Comparison of ENCODE assay signal across 10 cellular contexts in genomic region chr19:18939922-18940775, GRCh38. TPM values are rescaled to one million over a fixed set of nuclear protein-coding genes. Genes with fewer than 3 reads are reported as not detected.
DNase-seq lines count a peak whose midpoint lies in the region; ATAC-seq and TF ChIP-seq lines count a peak whose summit lies in the region.
"Had no signal": no experiment of that assay in that cellular context is flagged by ENCODE, and none has a peak within 500 bp of the region (broad histone marks: within the 10 kb centered on the region; RNA-seq: fewer than 3 reads in every experiment).

No MANE protein-coding gene starts in this region.

- TF ChIP-seq CTCF in Calu3 (IDR thresholded peaks at IDR 0.05; ENCODE audit: unreplicated experiment) = no peak
- TF ChIP-seq CTCF in NB4 (IDR thresholded peaks at IDR 0.05; ENCODE audit: low read depth, low read length) = no peak

- H3K36me3 Mint-ChIP-seq in Calu3 (ENCODE audit: insufficient read depth, unreplicated experiment) = peaks cover 32% of the 10 kb centered on the region
- no peaks in the 10 kb centered on the region for H3K36me3 Mint-ChIP-seq in stimulated activated naive B cell treated with anti-CD40 and anti-IgM and Interleukin-4, amounts not matched to agents 10 μg/mL and 1 μg/mL and 100 μg/mL, for 72 hours

- peak overlapping the region; percentile 89 for H3K27ac Mint-ChIP-seq in Calu3 (ENCODE audit: unreplicated experiment)
- peak overlapping the region; percentile 22 for H3K27ac Mint-ChIP-seq in stimulated activated naive B cell treated with anti-CD40 and anti-IgM and Interleukin-4, amounts not matched to agents 10 μg/mL and 1 μg/mL and 100 μg/mL, for 72 hours

- H3K9me3 Mint-ChIP-seq in Calu3 (ENCODE audit: low read depth, unreplicated experiment) = no peaks in the 10 kb centered on the region
- no peaks in the 10 kb centered on the region for H3K9me3 Mint-ChIP-seq in stimulated activated naive B cell treated with anti-CD40 and anti-IgM and Interleukin-4, amounts not matched to agents 10 μg/mL and 1 μg/mL and 100 μg/mL, for 72 hours

- peak; percentile 54 for TF ChIP-seq POLR2A in NB4 (IDR thresholded peaks at IDR 0.05; ENCODE audit: extremely low read depth, insufficient read length)

- intact Hi-C loops in Calu3 (cut with micrococcal nuclease; ENCODE audit: unreplicated experiment) = no loop called here

- CTCF ChIA-PET in Calu3 (lab: Charles Lee) = no interaction called here

- peaks cover 8% of the 10 kb centered on the region for H3K4me1 Mint-ChIP-seq in Calu3 (ENCODE audit: low read depth, unreplicated experiment)
- H3K4me1 Mint-ChIP-seq in stimulated activated naive B cell treated with anti-CD40 and anti-IgM and Interleukin-4, amounts not matched to agents 10 μg/mL and 1 μg/mL and 100 μg/mL, for 72 hours = peaks cover 12 to 24% of the 10 kb centered on the region in 2 donors

- peak overlapping the region; percentile 82 for H3K4me3 Mint-ChIP-seq in Calu3 (ENCODE audit: low read depth, unreplicated experiment)
- peak overlapping the region; percentile 80 to 82 for H3K4me3 Mint-ChIP-seq in stimulated activated naive B cell treated with anti-CD40 and anti-IgM and Interleukin-4, amounts not matched to agents 10 μg/mL and 1 μg/mL and 100 μg/mL, for 72 hours

- DNase-seq in Calu3 (peak; percentile 40), NB4 (ENCODE audit: low read depth) (peak; percentile 83), left kidney (ENCODE audit: low read depth, low spot score) (peak; percentile 90), NCI-H524 (lab: John Stamatoyannopoulos, UW) (no peak)
- DNase-seq in stimulated activated naive B cell treated with anti-CD40 and anti-IgM and Interleukin-4, amounts not matched to agents 10 μg/mL and 1 μg/mL and 100 μg/mL, for 72 hours = no peak
- DNase-seq in stimulated activated CD4-positive, alpha-beta T cell treated with anti-CD3 and anti-CD28 coated beads, Interleukin-2, amount 100 ng/mL, for 24 hours = no peak

- ATAC-seq in stimulated activated naive B cell treated with anti-CD40 and anti-IgM and Interleukin-4, amounts not matched to agents 10 μg/mL and 1 μg/mL and 100 μg/mL, for 72 hours (replicated peaks) = peak in 1 of 2 donors; percentile 13
- no peak for ATAC-seq in HG03039 (IDR thresholded peaks at IDR 0.05; ENCODE audit: unreplicated experiment)

- peak overlapping the region; percentile 86 for H3K4me3 ChIP-seq in NB4 (ENCODE audit: low read depth, low read length)

- no peaks in the 10 kb centered on the region for H3K27me3 Mint-ChIP-seq in Calu3 (ENCODE audit: unreplicated experiment)
- H3K27me3 Mint-ChIP-seq in stimulated activated naive B cell treated with anti-CD40 and anti-IgM and Interleukin-4, amounts not matched to agents 10 μg/mL and 1 μg/mL and 100 μg/mL, for 72 hours = peaks cover 35 to 44% of the 10 kb centered on the region in 2 donors

- H3K27ac ChIP-seq in cingulate gyrus (ENCODE audit: low read depth, low read length) = peak overlapping the region; percentile 10

- BruUV-seq in Calu3 (replicated peaks; lab: Mats Ljungman, UMichigan) = no TSS peak

RNA-seq across cellular contexts. Expression of gene HOMER3, which starts 0.9 kb away (rescaled TPM):
- 19.0 and 20.2 TPM in 2 replicates for total RNA-seq in Calu3 (2022)

RNA-seq across cellular contexts. Expression of gene DDX49, which starts 20.6 kb away (rescaled TPM):
- total RNA-seq in Calu3 (2022) = 34.4 and 37.3 TPM in 2 replicates

RNA-seq across cellular contexts. Expression of gene COPE, which starts 21.0 kb away (rescaled TPM):
- total RNA-seq in Calu3 (2022) = 137 and 143 TPM in 2 replicates

RNA-seq across cellular contexts. Expression of gene CERS1, which starts 44.2 kb away (rescaled TPM):
- 3.6 and 4.4 TPM in 2 replicates for total RNA-seq in Calu3 (2022)
- total RNA-seq: subcutaneous adipose tissue; T-helper 1 cell treated with Interleukin-12 subunit alpha and Interleukin-12 subunit beta and Interleukin-4 antibody, amounts not matched to agents 30 ng/mL and 1 ng/mL, for 36 hours had no signal

Comparison
In these comparisons a context has a peak if more than half of its experiments do, and no peak if none do; other contexts are left out.
1. DNase-seq: peak in Calu3 (single experiment), NB4 (single experiment) and left kidney (single experiment); none in stimulated activated naive B cell treated with anti-CD40 and anti-IgM and Interleukin-4, amounts not matched to agents 10 μg/mL and 1 μg/mL and 100 μg/mL, for 72 hours (single experiment), NCI-H524 (0 of 2) and stimulated activated CD4-positive, alpha-beta T cell treated with anti-CD3 and anti-CD28 coated beads, Interleukin-2, amount 100 ng/mL, for 24 hours (0 of 2).